In the genomic region with DNA sequence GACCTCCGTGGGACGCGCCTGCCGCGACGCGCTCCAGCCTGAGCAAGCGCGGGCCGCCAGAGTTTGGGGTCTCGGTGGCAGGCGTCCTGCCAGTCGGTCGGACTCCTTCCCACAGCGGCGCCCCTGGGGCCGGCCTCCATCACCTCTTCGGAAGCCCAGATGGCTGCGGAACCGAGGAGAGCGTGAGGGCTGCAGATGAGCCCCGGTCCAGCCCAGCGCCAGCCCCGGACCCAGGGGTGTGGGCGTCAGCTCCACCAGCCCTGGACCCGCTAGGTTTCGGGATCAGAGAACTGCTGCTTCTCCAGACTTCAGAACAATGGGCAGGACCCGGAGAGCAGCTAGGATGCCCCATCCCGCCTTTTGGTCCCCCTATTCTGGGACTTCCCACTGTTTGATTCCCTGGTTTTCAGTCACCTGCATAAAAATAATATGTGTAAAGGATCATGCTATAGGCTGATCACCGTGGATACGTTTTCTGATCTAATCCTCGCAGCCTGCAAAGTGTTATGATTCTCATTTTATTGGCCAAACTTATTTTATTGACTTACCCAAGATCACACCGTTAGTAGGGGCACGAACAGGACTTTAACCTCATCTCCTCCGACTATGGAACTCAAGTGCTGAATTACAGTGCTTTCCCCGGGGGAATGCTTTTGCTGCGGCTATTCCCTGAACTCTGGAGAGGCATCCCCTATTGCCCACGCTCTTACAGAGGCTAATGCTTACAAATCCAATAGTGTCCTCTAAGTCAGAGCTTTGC, we compare ENCODE assay signal across 12 cellular contexts. TPM values are rescaled to one million over a fixed set of nuclear protein-coding genes. Genes with fewer than 3 reads are reported as not detected.
DNase-seq lines count a peak whose midpoint lies in the region; ATAC-seq and TF ChIP-seq lines count a peak whose summit lies in the region.
"Had no signal": no experiment of that assay in that cellular context is flagged by ENCODE, and none has a peak within 500 bp of the region (broad histone marks: within the 10 kb centered on the region; RNA-seq: fewer than 3 reads in every experiment).

No MANE protein-coding gene starts in this region.

- no peak overlapping the region for H3K9ac ChIP-seq in trophoblast cell (ENCODE audit: low read length)
- H3K9ac ChIP-seq: KMS-11 had no signal

- no peak overlapping the region for H3K4ac ChIP-seq in trophoblast cell (ENCODE audit: low read depth, low read length)

- H2BK5ac ChIP-seq in trophoblast cell (ENCODE audit: low read depth, low read length, poor library complexity), result no peak overlapping the region

- peak overlapping the region; percentile 66 for H3K4me2 ChIP-seq in trophoblast cell (ENCODE audit: low read length)
- H3K4me2 ChIP-seq: KMS-11 had no signal

- H3K4me1 Mint-ChIP-seq in activated CD8-positive, alpha-beta T cell treated with anti-CD3 and anti-CD28 coated beads for 36 hours (ENCODE audit: low read depth), result peaks cover 21% of the 10 kb centered on the region
- peaks cover 14% of the 10 kb centered on the region for H3K4me1 Mint-ChIP-seq in activated CD8-positive, alpha-beta T cell treated with anti-CD3 and anti-CD28 coated beads, Interleukin-2, amount 10 ng/mL, durations not matched to agents 7 days and 5 days (ENCODE audit: low read depth)

- no peak overlapping the region for H3K18ac ChIP-seq in trophoblast cell (ENCODE audit: low read length)

- H3K27ac Mint-ChIP-seq in activated CD8-positive, alpha-beta T cell treated with anti-CD3 and anti-CD28 coated beads for 36 hours, result no peak overlapping the region
- H3K27ac Mint-ChIP-seq in activated CD8-positive, alpha-beta T cell treated with anti-CD3 and anti-CD28 coated beads, Interleukin-2, amount 10 ng/mL, durations not matched to agents 7 days and 5 days, result no peak overlapping the region

- peak overlapping the region; percentile 52 for H2AFZ ChIP-seq in trophoblast cell (ENCODE audit: insufficient read depth, low read length, poor library complexity)

- CTCF ChIA-PET in activated CD8-positive, alpha-beta T cell treated with anti-CD3 and anti-CD28 coated beads for 36 hours (lab: Charles Lee), result interaction anchor here (1.0 to 3.2 kb wide), 6 partner anchors 11 to 294 kb away, joined by 3 to 20 read pairs (median 8); no protein-coding TSS in a partner anchor
- CTCF ChIA-PET in activated CD8-positive, alpha-beta T cell treated with anti-CD3 and anti-CD28 coated beads, Interleukin-2, amount 10 ng/mL, durations not matched to agents 7 days and 5 days (lab: Charles Lee), result interaction anchor here (1.4 kb wide), 1 partner anchor 29 kb away, joined by 3 read pairs; no protein-coding TSS in a partner anchor

- H3K4me1 ChIP-seq in esophagus muscularis mucosa (peaks cover 18 to 53% (median 47%) of the 10 kb centered on the region in 4 donors), trophoblast cell (ENCODE audit: control insufficient read depth in 1 of 2, insufficient read depth in 2 of 2, low read length in 2 of 2) (peaks cover 22 to 31% of the 10 kb centered on the region in 2 experiments)

- H3K9me3 ChIP-seq in esophagus muscularis mucosa (no peaks in the 10 kb centered on the region), trophoblast cell (ENCODE audit: insufficient read depth, low read depth, low read length) (peaks cover 9% of the 10 kb centered on the region)
- H3K9me3 ChIP-seq: mucosa of descending colon had no signal

- no peak overlapping the region for H3K23ac ChIP-seq in trophoblast cell (ENCODE audit: low read length)

- intact Hi-C loops in activated CD8-positive, alpha-beta T cell treated with anti-CD3 and anti-CD28 coated beads for 36 hours (cut with micrococcal nuclease), result no loop called here
- intact Hi-C loops in esophagus muscularis mucosa (cut with DNase I), result no loop called here

- TF ChIP-seq CTCF in activated CD8-positive, alpha-beta T cell treated with anti-CD3 and anti-CD28 coated beads for 36 hours (IDR thresholded peaks at IDR 0.05), result no peak
- no peak for TF ChIP-seq CTCF in esophagus muscularis mucosa (IDR thresholded peaks at IDR 0.05)

- peak overlapping the region in 3 of 4 donors; percentile 37 to 49 (median 41) for H3K4me3 ChIP-seq in esophagus muscularis mucosa
- peak overlapping the region; percentile 38 for H3K4me3 ChIP-seq in trophoblast cell (ENCODE audit: low read depth, low read length)
- H3K4me3 ChIP-seq: mucosa of descending colon had no signal

- no peaks in the 10 kb centered on the region for H3K79me1 ChIP-seq in trophoblast cell (ENCODE audit: low read length)

- H3K36me3 ChIP-seq in esophagus muscularis mucosa (peaks cover 0 to 12% (median 0%) of the 10 kb centered on the region in 4 donors), trophoblast cell (ENCODE audit: control insufficient read depth in 1 of 2, insufficient read depth in 2 of 2, low read length in 2 of 2) (peaks cover 0 to 2% of the 10 kb centered on the region in 2 experiments)

- WGBS in esophagus muscularis mucosa, result 49% methylated on average over 10 of the region's 38 CpGs
- WGBS in trophoblast cell (ENCODE audit: extremely low coverage, insufficient coverage, insufficient read length), result no CpG with 5 or more reads among the region's 38 CpGs

- H3K79me2 ChIP-seq in trophoblast cell (ENCODE audit: control insufficient read depth, insufficient read depth, low read length, poor library complexity), result no peaks in the 10 kb centered on the region

- no peak overlapping the region for H4K91ac ChIP-seq in trophoblast cell (ENCODE audit: low read depth, low read length)

- no peaks in the 10 kb centered on the region for H3K9me3 Mint-ChIP-seq in activated CD8-positive, alpha-beta T cell treated with anti-CD3 and anti-CD28 coated beads for 36 hours
- no peaks in the 10 kb centered on the region for H3K9me3 Mint-ChIP-seq in activated CD8-positive, alpha-beta T cell treated with anti-CD3 and anti-CD28 coated beads, Interleukin-2, amount 10 ng/mL, durations not matched to agents 7 days and 5 days (ENCODE audit: insufficient read depth)

- H2BK12ac ChIP-seq in trophoblast cell (ENCODE audit: low read length), result peak overlapping the region; percentile 5

- H3K36me3 Mint-ChIP-seq in activated CD8-positive, alpha-beta T cell treated with anti-CD3 and anti-CD28 coated beads for 36 hours (ENCODE audit: low read depth), result peaks cover 10% of the 10 kb centered on the region
- H3K36me3 Mint-ChIP-seq in activated CD8-positive, alpha-beta T cell treated with anti-CD3 and anti-CD28 coated beads, Interleukin-2, amount 10 ng/mL, durations not matched to agents 7 days and 5 days (ENCODE audit: low read depth), result peaks cover 5% of the 10 kb centered on the region

- POLR2A ChIA-PET in activated CD8-positive, alpha-beta T cell treated with anti-CD3 and anti-CD28 coated beads for 36 hours (lab: Charles Lee), result no interaction called here
- POLR2A ChIA-PET in activated CD8-positive, alpha-beta T cell treated with anti-CD3 and anti-CD28 coated beads, Interleukin-2, amount 10 ng/mL, durations not matched to agents 7 days and 5 days (lab: Charles Lee), result interaction anchor here (0.6 kb wide), 1 partner anchor 1043 kb away, joined by 3 read pairs; no protein-coding TSS in a partner anchor

- ATAC-seq in activated CD8-positive, alpha-beta T cell treated with anti-CD3 and anti-CD28 coated beads for 36 hours, result no peak
- no peak for ATAC-seq in activated CD8-positive, alpha-beta T cell treated with anti-CD3 and anti-CD28 coated beads, Interleukin-2, amount 10 ng/mL, durations not matched to agents 7 days and 5 days

- no peak for DNase-seq in activated CD8-positive, alpha-beta T cell treated with anti-CD3 and anti-CD28 coated beads for 36 hours
- no peak for DNase-seq in activated CD8-positive, alpha-beta T cell treated with anti-CD3 and anti-CD28 coated beads, Interleukin-2, amount 10 ng/mL, durations not matched to agents 7 days and 5 days
- DNase-seq in HuH-7 (ENCODE audit: low spot score) (peak; percentile 54), esophagus muscularis mucosa (ENCODE audit: extremely low spot score) (no peak), trophoblast cell (no peak), SW 1271 (lab: John Stamatoyannopoulos, UW) (no peak), D341Med (ENCODE audit: low spot score) (no peak), midbrain (lab: John Stamatoyannopoulos, UW) (no peak)
- DNase-seq: NCI-H2081 had no signal

- no peak overlapping the region for H2AK5ac ChIP-seq in trophoblast cell (ENCODE audit: low read length)

- no peak for TF ChIP-seq POLR2A in esophagus muscularis mucosa (IDR thresholded peaks at IDR 0.05; ENCODE audit: low read depth)

- no peak for TF ChIP-seq EP300 in esophagus muscularis mucosa (IDR thresholded peaks at IDR 0.05)

- H3K27ac ChIP-seq in esophagus muscularis mucosa (replicated peaks in 1 of 4) (no peak overlapping the region), trophoblast cell (ENCODE audit: low read depth, low read length) (no peak overlapping the region)
- H3K27ac ChIP-seq: KMS-11 had no signal

- peaks cover 0 to 100% (median 19%) of the 10 kb centered on the region in 4 donors for H3K27me3 ChIP-seq in esophagus muscularis mucosa
- peaks cover 87% of the 10 kb centered on the region for H3K27me3 ChIP-seq in trophoblast cell (ENCODE audit: insufficient read depth, low read length)

- H4K8ac ChIP-seq in trophoblast cell (ENCODE audit: low read depth, low read length), result peak overlapping the region; percentile 18

- no peak overlapping the region for H3K14ac ChIP-seq in trophoblast cell (ENCODE audit: low read length)

- H3K4me3 Mint-ChIP-seq in activated CD8-positive, alpha-beta T cell treated with anti-CD3 and anti-CD28 coated beads for 36 hours, result peak overlapping the region; percentile 2
- no peak overlapping the region for H3K4me3 Mint-ChIP-seq in activated CD8-positive, alpha-beta T cell treated with anti-CD3 and anti-CD28 coated beads, Interleukin-2, amount 10 ng/mL, durations not matched to agents 7 days and 5 days

- H2BK120ac ChIP-seq in trophoblast cell (ENCODE audit: insufficient read depth, low read length, poor library complexity), result no peak overlapping the region

- no peak overlapping the region for H4K12ac ChIP-seq in trophoblast cell (ENCODE audit: low read depth, low read length)

- peaks cover 58% of the 10 kb centered on the region for H3K27me3 Mint-ChIP-seq in activated CD8-positive, alpha-beta T cell treated with anti-CD3 and anti-CD28 coated beads for 36 hours
- peaks cover 57% of the 10 kb centered on the region for H3K27me3 Mint-ChIP-seq in activated CD8-positive, alpha-beta T cell treated with anti-CD3 and anti-CD28 coated beads, Interleukin-2, amount 10 ng/mL, durations not matched to agents 7 days and 5 days (ENCODE audit: low read depth)

RNA-seq across cellular contexts. Expression of gene CYP26C1, which starts 2.8 kb away (rescaled TPM):
- not detected for total RNA-seq in activated CD8-positive, alpha-beta T cell treated with anti-CD3 and anti-CD28 coated beads for 36 hours
- total RNA-seq in activated CD8-positive, alpha-beta T cell treated with anti-CD3 and anti-CD28 coated beads, Interleukin-2, amount 10 ng/mL, durations not matched to agents 7 days and 5 days, result under 1 TPM; 0.10 to 0.11 TPM
- under 1 TPM in 3 of 4 donors, not detected in 1; under 0.01 to 0.39 (median under 0.01) TPM for total RNA-seq in esophagus muscularis mucosa
- polyA plus RNA-seq in trophoblast cell (2013), result 0.04 and 0.08 TPM in 2 replicates

RNA-seq across cellular contexts. Expression of gene CYP26A1, which starts 10.3 kb away (rescaled TPM):
- total RNA-seq in activated CD8-positive, alpha-beta T cell treated with anti-CD3 and anti-CD28 coated beads for 36 hours, result not detected
- total RNA-seq in activated CD8-positive, alpha-beta T cell treated with anti-CD3 and anti-CD28 coated beads, Interleukin-2, amount 10 ng/mL, durations not matched to agents 7 days and 5 days, result not detected
- total RNA-seq in esophagus muscularis mucosa, result not detected
- 13.5 and 17.5 TPM in 2 replicates for polyA plus RNA-seq in trophoblast cell (2013)
- total RNA-seq: mucosa of descending colon, OCI-LY7 had no signal
